34 cellular contexts compared by ENCODE assay signal in genomic region chr1:224157316-224157715, GRCh38.
"Had no signal": no experiment of that assay in that cellular context is flagged by ENCODE, and none has a peak within 500 bp of the region (broad histone marks: within the 10 kb centered on the region; RNA-seq: fewer than 3 reads in every experiment).

No MANE protein-coding gene starts in this region.

- ATAC-seq: activated CD4-positive, alpha-beta T cell treated with anti-CD3 and anti-CD28 coated beads for 36 hours; activated CD8-positive, alpha-beta memory T cell treated with anti-CD3 and anti-CD28 coated beads, Interleukin-2, amount 10 ng/mL, durations not matched to agents 7 days and 5 days; activated CD8-positive, alpha-beta T cell treated with anti-CD3 and anti-CD28 coated beads, Interleukin-2, amount 10 ng/mL, durations not matched to agents 7 days and 5 days; activated naive CD4-positive, alpha-beta T cell treated with anti-CD3 and anti-CD28 coated beads, Interleukin-2, amount 50 U/mL, for 72 hours; esophagus mucosa; foreskin keratinocyte; gastrocnemius medialis; heart left ventricle; T-helper 17 cell had no signal

- H3K9me3 Mint-ChIP-seq: activated CD4-positive, alpha-beta memory T cell treated with anti-CD3 and anti-CD28 coated beads for 36 hours; activated CD4-positive, alpha-beta T cell treated with anti-CD3 and anti-CD28 coated beads, Interleukin-2, amount 10 ng/mL, durations not matched to agents 24 days and 14 days; activated naive CD4-positive, alpha-beta T cell treated with anti-CD3 and anti-CD28 coated beads, Interleukin-2, amount 10 ng/mL, durations not matched to agents 7 days and 5 days; activated naive CD4-positive, alpha-beta T cell treated with anti-CD3 and anti-CD28 coated beads, Interleukin-2, amount 50 U/mL, for 72 hours; activated naive CD8-positive, alpha-beta T cell treated with anti-CD3 and anti-CD28 coated beads, Interleukin-2, amount 10 ng/mL, durations not matched to agents 7 days and 5 days; brain; central memory CD8-positive, alpha-beta T cell; dendritic cell treated with granulocyte-macrophage colony-stimulating factor and Interleukin-4, amounts not matched to agents 40 ng/mL and 50 ng/mL, for 4 days; endodermal cell; T-helper 2 cell treated with Interferon-gamma antibody and Interleukin-4, amounts not matched to agents 5 μg/mL and 100 μg/mL, for 36 hours had no signal

- H3K9me3 ChIP-seq: ascending aorta, breast epithelium, gastrocnemius medialis, heart left ventricle had no signal

- H3K4me1 ChIP-seq: ascending aorta, breast epithelium, foreskin keratinocyte, gastrocnemius medialis, heart left ventricle had no signal

- H3K4me3 Mint-ChIP-seq: activated CD4-positive, alpha-beta memory T cell treated with anti-CD3 and anti-CD28 coated beads for 36 hours; activated CD4-positive, alpha-beta T cell treated with anti-CD3 and anti-CD28 coated beads for 36 hours; activated CD4-positive, alpha-beta T cell treated with anti-CD3 and anti-CD28 coated beads, Interleukin-2, amount 10 ng/mL, durations not matched to agents 24 days and 14 days; activated CD8-positive, alpha-beta memory T cell treated with anti-CD3 and anti-CD28 coated beads, Interleukin-2, amount 10 ng/mL, durations not matched to agents 7 days and 5 days; activated CD8-positive, alpha-beta T cell treated with anti-CD3 and anti-CD28 coated beads, Interleukin-2, amount 10 ng/mL, durations not matched to agents 7 days and 5 days; activated naive CD4-positive, alpha-beta T cell treated with anti-CD3 and anti-CD28 coated beads, Interleukin-2, amount 10 ng/mL, durations not matched to agents 7 days and 5 days; activated naive CD8-positive, alpha-beta T cell treated with anti-CD3 and anti-CD28 coated beads, Interleukin-2, amount 10 ng/mL, durations not matched to agents 7 days and 5 days; brain; central memory CD8-positive, alpha-beta T cell; dendritic cell treated with granulocyte-macrophage colony-stimulating factor and Interleukin-4, amounts not matched to agents 40 ng/mL and 50 ng/mL, for 4 days; endodermal cell; T-helper 17 cell; T-helper 2 cell treated with Interferon-gamma antibody and Interleukin-4, amounts not matched to agents 5 μg/mL and 100 μg/mL, for 36 hours had no signal

- H3K27me3 Mint-ChIP-seq: activated CD4-positive, alpha-beta memory T cell treated with anti-CD3 and anti-CD28 coated beads for 36 hours; activated CD4-positive, alpha-beta T cell treated with anti-CD3 and anti-CD28 coated beads for 36 hours; activated CD4-positive, alpha-beta T cell treated with anti-CD3 and anti-CD28 coated beads, Interleukin-2, amount 10 ng/mL, durations not matched to agents 24 days and 14 days; activated CD8-positive, alpha-beta memory T cell treated with anti-CD3 and anti-CD28 coated beads, Interleukin-2, amount 10 ng/mL, durations not matched to agents 7 days and 5 days; activated naive CD4-positive, alpha-beta T cell treated with anti-CD3 and anti-CD28 coated beads, Interleukin-2, amount 10 ng/mL, durations not matched to agents 7 days and 5 days; activated naive CD8-positive, alpha-beta T cell treated with anti-CD3 and anti-CD28 coated beads, Interleukin-2, amount 10 ng/mL, durations not matched to agents 7 days and 5 days; central memory CD8-positive, alpha-beta T cell; dendritic cell treated with granulocyte-macrophage colony-stimulating factor and Interleukin-4, amounts not matched to agents 40 ng/mL and 50 ng/mL, for 4 days; T-helper 17 cell had no signal

- H3K4me3 ChIP-seq: ascending aorta, breast epithelium, coronary artery, dorsolateral prefrontal cortex, gastrocnemius medialis, heart left ventricle had no signal

- H3K4me1 Mint-ChIP-seq: activated CD4-positive, alpha-beta T cell treated with anti-CD3 and anti-CD28 coated beads for 36 hours; activated CD4-positive, alpha-beta T cell treated with anti-CD3 and anti-CD28 coated beads, Interleukin-2, amount 10 ng/mL, durations not matched to agents 24 days and 14 days; activated naive CD4-positive, alpha-beta T cell treated with anti-CD3 and anti-CD28 coated beads, Interleukin-2, amount 10 ng/mL, durations not matched to agents 7 days and 5 days; brain; central memory CD8-positive, alpha-beta T cell; endodermal cell had no signal

- H3K27ac Mint-ChIP-seq: activated CD4-positive, alpha-beta memory T cell treated with anti-CD3 and anti-CD28 coated beads for 36 hours; activated CD4-positive, alpha-beta T cell treated with anti-CD3 and anti-CD28 coated beads for 36 hours; activated CD4-positive, alpha-beta T cell treated with anti-CD3 and anti-CD28 coated beads, Interleukin-2, amount 10 ng/mL, durations not matched to agents 24 days and 14 days; activated CD8-positive, alpha-beta memory T cell treated with anti-CD3 and anti-CD28 coated beads, Interleukin-2, amount 10 ng/mL, durations not matched to agents 7 days and 5 days; activated CD8-positive, alpha-beta T cell treated with anti-CD3 and anti-CD28 coated beads, Interleukin-2, amount 10 ng/mL, durations not matched to agents 7 days and 5 days; activated naive CD4-positive, alpha-beta T cell treated with anti-CD3 and anti-CD28 coated beads, Interleukin-2, amount 10 ng/mL, durations not matched to agents 7 days and 5 days; activated naive CD4-positive, alpha-beta T cell treated with anti-CD3 and anti-CD28 coated beads, Interleukin-2, amount 50 U/mL, for 72 hours; activated naive CD8-positive, alpha-beta T cell treated with anti-CD3 and anti-CD28 coated beads, Interleukin-2, amount 10 ng/mL, durations not matched to agents 7 days and 5 days; brain; dendritic cell treated with granulocyte-macrophage colony-stimulating factor and Interleukin-4, amounts not matched to agents 40 ng/mL and 50 ng/mL, for 4 days; endodermal cell; T-helper 17 cell; T-helper 2 cell treated with Interferon-gamma antibody and Interleukin-4, amounts not matched to agents 5 μg/mL and 100 μg/mL, for 36 hours had no signal

- H3K27ac ChIP-seq: ascending aorta, breast epithelium, coronary artery, dorsolateral prefrontal cortex, foreskin keratinocyte, gastrocnemius medialis, heart left ventricle, WERI-Rb-1 had no signal

- H3K27me3 ChIP-seq: ascending aorta, breast epithelium, dorsolateral prefrontal cortex, foreskin keratinocyte, gastrocnemius medialis, heart left ventricle had no signal

- DNase-seq: activated CD4-positive, alpha-beta memory T cell treated with anti-CD3 and anti-CD28 coated beads for 36 hours; activated CD4-positive, alpha-beta T cell treated with anti-CD3 and anti-CD28 coated beads for 36 hours; activated CD4-positive, alpha-beta T cell treated with anti-CD3 and anti-CD28 coated beads, Interleukin-2, amount 10 ng/mL, durations not matched to agents 24 days and 14 days; activated CD4-positive, CD25-positive, alpha-beta regulatory T cell; activated CD4-positive, CD25-positive, alpha-beta regulatory T cell treated with anti-CD3 and anti-CD28 coated beads, Interleukin-2, amount 50 U/mL, for 72 hours; activated CD8-positive, alpha-beta memory T cell treated with anti-CD3 and anti-CD28 coated beads, Interleukin-2, amount 10 ng/mL, durations not matched to agents 7 days and 5 days; activated CD8-positive, alpha-beta memory T cell treated with anti-CD3 and anti-CD28 coated beads, Interleukin-2, amount 50 U/mL, for 4 hours; activated CD8-positive, alpha-beta T cell treated with anti-CD3 and anti-CD28 coated beads, Interleukin-2, amount 10 ng/mL, durations not matched to agents 7 days and 5 days; activated gamma-delta T cell; activated naive CD4-positive, alpha-beta T cell; activated naive CD4-positive, alpha-beta T cell treated with anti-CD3 and anti-CD28 coated beads, Interleukin-2, amount 10 ng/mL, durations not matched to agents 7 days and 5 days; activated naive CD8-positive, alpha-beta T cell treated with anti-CD3 and anti-CD28 coated beads, Interleukin-2, amount 10 ng/mL, durations not matched to agents 7 days and 5 days; activated T-cell treated with anti-CD3 and anti-CD28 coated beads, Interleukin-2, amount 50 U/mL, for 1 hour; activated T-cell treated with anti-CD3 and anti-CD28 coated beads, Interleukin-2, amount 50 U/mL, for 48 hours; dorsolateral prefrontal cortex; effector memory CD4-positive, alpha-beta T cell; endodermal cell; foreskin keratinocyte; gastrocnemius medialis; glutamatergic neuron; heart left ventricle; T-helper 1 cell; T-helper 17 cell; T1000; WERI-Rb-1 had no signal
